In the genomic region with DNA sequence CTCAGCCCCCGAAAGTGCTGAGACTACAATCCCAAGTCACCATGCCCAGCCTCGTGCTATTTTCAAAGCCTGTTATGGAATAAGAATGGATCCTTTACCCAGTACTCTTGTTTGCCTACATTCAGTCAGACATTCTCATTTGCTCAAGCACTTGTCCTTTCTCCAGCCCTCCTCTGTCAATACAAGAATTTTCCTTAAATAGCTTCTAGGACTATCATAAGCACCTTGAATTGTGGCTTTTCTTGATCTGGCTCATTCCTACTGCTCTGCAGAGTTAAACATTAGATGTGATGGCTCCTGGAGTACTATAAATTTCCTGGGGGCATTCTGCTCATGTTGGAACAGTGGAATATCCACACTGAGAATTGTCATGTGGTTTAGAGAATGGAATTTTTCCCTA, we compare ENCODE assay signal across 27 cellular contexts.
"Had no signal": no experiment of that assay in that cellular context is flagged by ENCODE, and none has a peak within 500 bp of the region (broad histone marks: within the 10 kb centered on the region; RNA-seq: fewer than 3 reads in every experiment).

No MANE protein-coding gene starts in this region.

- H3K4me1 ChIP-seq: pancreas, prostate gland, right lobe of liver, sigmoid colon, suprapubic skin, testis, tibial artery, transverse colon, vagina had no signal

- H3K4me3 ChIP-seq: pancreas, prostate gland, right lobe of liver, sigmoid colon, suprapubic skin, testis, tibial artery, transverse colon, vagina had no signal

- H3K27me3 Mint-ChIP-seq: naive thymus-derived CD8-positive, alpha-beta T cell; natural killer cell treated with Interleukin-12 subunit alpha and Interleukin-12 subunit beta and Interleukin-15 and Interleukin-18, amount 100 ng/mL, for 72 hours; stimulated activated memory B cell treated with anti-CD40 and anti-IgM and Interleukin-4, amounts not matched to agents 10 μg/mL and 1 μg/mL and 100 μg/mL, for 72 hours; stimulated activated naive CD8-positive, alpha-beta T cell treated with anti-CD3 and anti-CD28 coated beads, Interleukin-15, amount 100 ng/mL, for 72 hours; type B pancreatic cell had no signal

- H3K27ac ChIP-seq: neutrophil, pancreas, prostate gland, right lobe of liver, sigmoid colon, suprapubic skin, testis, tibial artery, transverse colon, vagina had no signal

- DNase-seq: naive thymus-derived CD8-positive, alpha-beta T cell; nephron progenitor cell; nucleus accumbens; pancreas; right cardiac atrium; right lobe of liver; sigmoid colon; small intestine; stimulated activated CD4-positive, alpha-beta T cell treated with anti-CD3 and anti-CD28 coated beads, Interleukin-15, amount 100 ng/mL, for 24 hours; stimulated activated CD4-positive, alpha-beta T cell treated with anti-CD3 and anti-CD28 coated beads, Interleukin-4, amount 100 ng/mL, for 1 hour; stimulated activated CD4-positive, alpha-beta T cell treated with anti-CD3 and anti-CD28 coated beads, Interleukin-4, amount 100 ng/mL, for 4 hours; stimulated activated CD8-positive, alpha-beta memory T cell treated with anti-CD3 and anti-CD28 coated beads, Interleukin-4, amount 100 ng/mL, for 48 hours; stimulated activated naive CD4-positive, alpha-beta T cell; stimulated activated naive CD8-positive, alpha-beta T cell treated with anti-CD3 and anti-CD28 coated beads, Interleukin-15, amount 100 ng/mL, for 72 hours; stimulated activated naive CD8-positive, alpha-beta T cell treated with anti-CD3 and anti-CD28 coated beads, Interleukin-15, Interleukin-2, amounts not matched to agents 100 U/mL and 50 U/mL, for 24 hours; substantia nigra; testis; tibial artery; transverse colon had no signal

- H3K4me3 Mint-ChIP-seq: natural killer cell treated with Interleukin-12 subunit alpha and Interleukin-12 subunit beta and Interleukin-15 and Interleukin-18, amount 100 ng/mL, for 72 hours; nephron progenitor cell; neural crest cell; stimulated activated memory B cell treated with anti-CD40 and anti-IgM and Interleukin-4, amounts not matched to agents 10 μg/mL and 1 μg/mL and 100 μg/mL, for 72 hours; stimulated activated naive CD8-positive, alpha-beta T cell treated with anti-CD3 and anti-CD28 coated beads, Interleukin-15, amount 100 ng/mL, for 72 hours; type B pancreatic cell had no signal

- H3K36me3 Mint-ChIP-seq: type B pancreatic cell had no signal

- H3K4me1 Mint-ChIP-seq: nephron progenitor cell; neural crest cell; stimulated activated memory B cell treated with anti-CD40 and anti-IgM and Interleukin-4, amounts not matched to agents 10 μg/mL and 1 μg/mL and 100 μg/mL, for 72 hours had no signal

- ATAC-seq: naive thymus-derived CD8-positive, alpha-beta T cell; natural killer cell treated with Interleukin-12 subunit alpha and Interleukin-12 subunit beta and Interleukin-15 and Interleukin-18, amount 100 ng/mL, for 72 hours; pancreas; right cardiac atrium; right lobe of liver; stimulated activated memory B cell treated with anti-CD40 and anti-IgM and Interleukin-4, amounts not matched to agents 10 μg/mL and 1 μg/mL and 100 μg/mL, for 72 hours; stimulated activated naive CD8-positive, alpha-beta T cell treated with anti-CD3 and anti-CD28 coated beads, Interleukin-15, amount 100 ng/mL, for 72 hours; stimulated activated naive CD8-positive, alpha-beta T cell treated with anti-CD3 and anti-CD28 coated beads, Interleukin-15, Interleukin-2, amounts not matched to agents 100 U/mL and 50 U/mL, for 24 hours had no signal

- H3K9me3 ChIP-seq: neutrophil, pancreas, prostate gland, right lobe of liver, suprapubic skin, testis, transverse colon, vagina had no signal

- H3K36me3 ChIP-seq: pancreas, prostate gland, right lobe of liver, sigmoid colon, suprapubic skin, tibial artery, transverse colon, vagina had no signal

- H3K27me3 ChIP-seq: neutrophil, pancreas, right lobe of liver, sigmoid colon, suprapubic skin, testis, tibial artery, transverse colon, vagina had no signal

- H3K27ac Mint-ChIP-seq: naive thymus-derived CD8-positive, alpha-beta T cell; natural killer cell treated with Interleukin-12 subunit alpha and Interleukin-12 subunit beta and Interleukin-15 and Interleukin-18, amount 100 ng/mL, for 72 hours; nephron progenitor cell; stimulated activated memory B cell treated with anti-CD40 and anti-IgM and Interleukin-4, amounts not matched to agents 10 μg/mL and 1 μg/mL and 100 μg/mL, for 72 hours; stimulated activated naive CD8-positive, alpha-beta T cell treated with anti-CD3 and anti-CD28 coated beads, Interleukin-15, amount 100 ng/mL, for 72 hours; type B pancreatic cell had no signal
